20 cellular contexts compared by ENCODE assay signal in genomic region chr7:27442446-27442845, GRCh38.
A peak's percentile ranks its signal among the peaks of the same experiment; 100 is the strongest.
DNase-seq lines count a peak whose midpoint lies in the region; ATAC-seq and TF ChIP-seq lines count a peak whose summit lies in the region.
"Had no signal": no experiment of that assay in that cellular context is flagged by ENCODE, and none has a peak within 500 bp of the region (broad histone marks: within the 10 kb centered on the region; RNA-seq: fewer than 3 reads in every experiment).

No MANE protein-coding gene starts in this region.

- no peak for ATAC-seq in GM18907 (IDR thresholded peaks at IDR 0.05; ENCODE audit: unreplicated experiment)
- ATAC-seq: activated naive CD8-positive, alpha-beta T cell treated with anti-CD3 and anti-CD28 coated beads, Interleukin-2, amount 50 U/mL, for 24 hours; K562; left cardiac atrium had no signal

- peaks cover 12% of the 10 kb centered on the region for H3K4me1 Mint-ChIP-seq in MCF 10A (ENCODE audit: insufficient read depth, unreplicated experiment)
- no peaks in the 10 kb centered on the region for H3K4me1 Mint-ChIP-seq in Caco-2 (ENCODE audit: low read depth, unreplicated experiment)
- H3K4me1 Mint-ChIP-seq: activated naive CD8-positive, alpha-beta T cell treated with anti-CD3 and anti-CD28 coated beads, Interleukin-2, amount 50 U/mL, for 24 hours had no signal

- H3K4me3 Mint-ChIP-seq in MCF 10A (ENCODE audit: unreplicated experiment) (no peak overlapping the region), Caco-2 (ENCODE audit: unreplicated experiment) (no peak overlapping the region)
- H3K4me3 Mint-ChIP-seq: activated naive CD8-positive, alpha-beta T cell treated with anti-CD3 and anti-CD28 coated beads, Interleukin-2, amount 50 U/mL, for 24 hours had no signal

- peak; percentile 93 for DNase-seq in MCF 10A (ENCODE audit: unreplicated experiment)
- no peak for DNase-seq in breast epithelium (ENCODE audit: low spot score in 2 of 2)
- peak; percentile 86 for DNase-seq in RWPE1 (ENCODE audit: low spot score)
- peak; percentile 41 to 64 for DNase-seq in fibroblast of lung (ENCODE audit: low read depth in 2 of 2)
- DNase-seq in prostate gland (ENCODE audit: low spot score), result no peak
- no peak for DNase-seq in NCI-H1930 (lab: John Stamatoyannopoulos, UW)
- DNase-seq in Caco-2, result no peak
- DNase-seq: 8988T; activated CD4-positive, alpha-beta T cell treated with anti-CD3 and anti-CD28 coated beads, Interleukin-2, amount 50 U/mL, for 48 hours; activated naive CD8-positive, alpha-beta T cell treated with anti-CD3 and anti-CD28 coated beads, Interleukin-2, amount 50 U/mL, for 24 hours; activated T-cell treated with anti-CD3 and anti-CD28 coated beads, Interleukin-2, amount 50 U/mL, for 48 hours; COR-L47; GDM1; left cardiac atrium; NCI-H146; NCI-H446 treated with DMSO at 0.1 percent for 48 hours; nucleus accumbens had no signal

- H3K36me3 ChIP-seq in breast epithelium (no peaks in the 10 kb centered on the region), fibroblast of lung (ENCODE audit: control insufficient read depth, insufficient read depth, low read length) (no peaks in the 10 kb centered on the region), prostate gland (no peaks in the 10 kb centered on the region), Caco-2 (ENCODE audit: control insufficient read depth, insufficient read depth, low read length) (no peaks in the 10 kb centered on the region)
- H3K36me3 ChIP-seq: tibial nerve had no signal

- H3K4me3 ChIP-seq in breast epithelium (no peak overlapping the region), fibroblast of lung (replicated peaks in 1 of 4; ENCODE audit: control extremely low read depth in 1 of 4, insufficient read depth in 1 of 4, low read depth in 3 of 4, low read length in 4 of 4) (no peak overlapping the region), prostate gland (no peak overlapping the region), Caco-2 (ENCODE audit: low read depth, low read length) (no peak overlapping the region)
- H3K4me3 ChIP-seq: K562, tibial nerve had no signal

- H3K27ac ChIP-seq in breast epithelium, result no peak overlapping the region
- H3K27ac ChIP-seq in RWPE1, result no peak overlapping the region
- H3K27ac ChIP-seq in fibroblast of lung (ENCODE audit: insufficient read depth, low read length), result no peak overlapping the region
- H3K27ac ChIP-seq in prostate gland, result no peak overlapping the region
- H3K27ac ChIP-seq: tibial nerve had no signal

- no peaks in the 10 kb centered on the region for H4K20me1 ChIP-seq in fibroblast of lung (ENCODE audit: control insufficient read depth, extremely low read depth, insufficient read depth, low read length)

- no peaks in the 10 kb centered on the region for H3K9me3 Mint-ChIP-seq in MCF 10A (ENCODE audit: unreplicated experiment)
- H3K9me3 Mint-ChIP-seq in Caco-2 (ENCODE audit: unreplicated experiment), result no peaks in the 10 kb centered on the region
- H3K9me3 Mint-ChIP-seq: activated naive CD8-positive, alpha-beta T cell treated with anti-CD3 and anti-CD28 coated beads, Interleukin-2, amount 50 U/mL, for 24 hours had no signal

- H3K27me3 ChIP-seq in breast epithelium (no peaks in the 10 kb centered on the region), fibroblast of lung (ENCODE audit: control insufficient read depth, insufficient read depth, low read length) (no peaks in the 10 kb centered on the region), prostate gland (replicated peaks; ENCODE audit: insufficient read depth) (no peaks in the 10 kb centered on the region), Caco-2 (replicated peaks; ENCODE audit: control insufficient read depth, insufficient read depth, low read length) (no peaks in the 10 kb centered on the region)
- H3K27me3 ChIP-seq: tibial nerve had no signal

- intact Hi-C loops in MCF 10A (cut with micrococcal nuclease) (no loop called here), breast epithelium (cut with DNase I; ENCODE audit: low total_unique reads) (no loop called here), prostate gland (cut with DNase I) (no loop called here), Caco-2 (cut with micrococcal nuclease; ENCODE audit: unreplicated experiment) (no loop called here)

- H3K27me3 Mint-ChIP-seq in MCF 10A (ENCODE audit: insufficient read depth, unreplicated experiment) (no peaks in the 10 kb centered on the region), Caco-2 (ENCODE audit: insufficient read depth, unreplicated experiment) (no peaks in the 10 kb centered on the region)

- H3K9ac ChIP-seq in fibroblast of lung (ENCODE audit: insufficient read depth, low read length), result no peak overlapping the region

- H2AFZ ChIP-seq in fibroblast of lung (ENCODE audit: low read length), result no peak overlapping the region

- H3K4me1 ChIP-seq in breast epithelium, result no peaks in the 10 kb centered on the region
- no peaks in the 10 kb centered on the region for H3K4me1 ChIP-seq in fibroblast of lung (ENCODE audit: control insufficient read depth, extremely low read depth, insufficient read depth, low read length)
- no peaks in the 10 kb centered on the region for H3K4me1 ChIP-seq in prostate gland (replicated peaks)
- no peaks in the 10 kb centered on the region for H3K4me1 ChIP-seq in Caco-2
- H3K4me1 ChIP-seq: tibial nerve had no signal

- BruUV-seq in MCF 10A (replicated peaks; lab: Mats Ljungman, UMichigan) (no TSS peak), Caco-2 (replicated peaks; lab: Mats Ljungman, UMichigan) (no TSS peak)

- CTCF ChIA-PET in MCF 10A (lab: Yijun Ruan, JAX), result no interaction called here
- CTCF ChIA-PET in RWPE1 (lab: Yijun Ruan, JAX), result interaction anchor here (0.6 kb wide), 1 partner anchor 207 kb away, joined by 3 read pairs; no protein-coding TSS in a partner anchor
- CTCF ChIA-PET in Caco-2 (lab: Charles Lee), result no interaction called here

- TF ChIP-seq POLR2A in breast epithelium (IDR thresholded peaks at IDR 0.05) (no peak), prostate gland (IDR thresholded peaks at IDR 0.05) (no peak)

- no peak overlapping the region for H3K4me2 ChIP-seq in fibroblast of lung (ENCODE audit: extremely low read depth, insufficient read depth, low read length)

- H3K27ac Mint-ChIP-seq in MCF 10A (ENCODE audit: low read depth, unreplicated experiment), result no peak overlapping the region
- no peak overlapping the region for H3K27ac Mint-ChIP-seq in Caco-2 (ENCODE audit: unreplicated experiment)
- H3K27ac Mint-ChIP-seq: activated naive CD8-positive, alpha-beta T cell treated with anti-CD3 and anti-CD28 coated beads, Interleukin-2, amount 50 U/mL, for 24 hours had no signal

- TF ChIP-seq CTCF in MCF 10A (IDR thresholded peaks at IDR 0.05; ENCODE audit: unreplicated experiment), result no peak
- TF ChIP-seq CTCF in breast epithelium (IDR thresholded peaks at IDR 0.05), result no peak
- TF ChIP-seq CTCF in RWPE1 (conservative IDR thresholded peaks at IDR 0.05; ENCODE audit: low read depth), result no peak
- no peak for TF ChIP-seq CTCF in fibroblast of lung (conservative IDR thresholded peaks at IDR 0.05 in 1 of 2, IDR thresholded peaks at IDR 0.05 in 1 of 2; ENCODE audit: low read depth in 1 of 2, low read length in 2 of 2)
- no peak for TF ChIP-seq CTCF in prostate gland (IDR thresholded peaks at IDR 0.05)
- no peak for TF ChIP-seq CTCF in Caco-2 (IDR thresholded peaks at IDR 0.05; ENCODE audit: insufficient read depth in 1 of 2, low read depth in 1 of 2, low read length in 1 of 2, severe bottlenecking in 1 of 2, unreplicated experiment in 1 of 2)

- H3K9me3 ChIP-seq in breast epithelium (no peaks in the 10 kb centered on the region), fibroblast of lung (ENCODE audit: control insufficient read depth, insufficient read depth, low read depth, low read length) (no peaks in the 10 kb centered on the region), prostate gland (no peaks in the 10 kb centered on the region), Caco-2 (no peaks in the 10 kb centered on the region)
- H3K9me3 ChIP-seq: tibial nerve had no signal

- POLR2A ChIA-PET in MCF 10A (lab: Yijun Ruan, JAX) (no interaction called here), RWPE1 (lab: Yijun Ruan, JAX; ENCODE audit: low non-redundant PET) (no interaction called here), Caco-2 (lab: Charles Lee) (no interaction called here)

- no peaks in the 10 kb centered on the region for H3K36me3 Mint-ChIP-seq in MCF 10A (ENCODE audit: insufficient read depth, unreplicated experiment)
- no peaks in the 10 kb centered on the region for H3K36me3 Mint-ChIP-seq in Caco-2 (ENCODE audit: insufficient read depth, unreplicated experiment)

- no peaks in the 10 kb centered on the region for H3K79me2 ChIP-seq in fibroblast of lung (ENCODE audit: control insufficient read depth, insufficient read depth, low read length)

Comparison
In these comparisons a context has a peak if more than half of its experiments do, and no peak if none do; other contexts are left out.
1. DNase-seq: peak in MCF 10A (single experiment), RWPE1 (single experiment) and fibroblast of lung (2 of 2); none in breast epithelium (0 of 2), prostate gland (single experiment), NCI-H1930 (0 of 2) and Caco-2 (0 of 2).